11 cellular contexts compared by ENCODE assay signal in genomic region chr7:108824840-108825540, GRCh38.
DNase-seq lines count a peak whose midpoint lies in the region; ATAC-seq and TF ChIP-seq lines count a peak whose summit lies in the region.
"Had no signal": no experiment of that assay in that cellular context is flagged by ENCODE, and none has a peak within 500 bp of the region (broad histone marks: within the 10 kb centered on the region; RNA-seq: fewer than 3 reads in every experiment).

No MANE protein-coding gene starts in this region.

- no peaks in the 10 kb centered on the region for H3K4me1 ChIP-seq in left ventricle myocardium inferior
- H3K4me1 ChIP-seq in OCI-LY7 (ENCODE audit: insufficient read depth, low read length, poor library complexity, severe bottlenecking), result no peaks in the 10 kb centered on the region
- H3K4me1 ChIP-seq in colonic mucosa, result no peaks in the 10 kb centered on the region
- H3K4me1 ChIP-seq: HAP-1 had no signal

- POLR2A ChIA-PET in OCI-LY7 (lab: Charles Lee), result interaction anchor here (0.6 kb wide), 1 partner anchor 67 kb away, joined by 3 read pairs; no protein-coding TSS in a partner anchor

- H3K79me2 ChIP-seq in OCI-LY7 (ENCODE audit: insufficient read depth, low read depth, low read length), result no peaks in the 10 kb centered on the region

- no peak overlapping the region for H2AFZ ChIP-seq in OCI-LY7 (ENCODE audit: low read length)

- peaks cover 3% of the 10 kb centered on the region for H3K9me3 ChIP-seq in left ventricle myocardium inferior (replicated peaks)
- H3K9me3 ChIP-seq in OCI-LY7 (ENCODE audit: low read length), result no peaks in the 10 kb centered on the region
- no peaks in the 10 kb centered on the region for H3K9me3 ChIP-seq in colonic mucosa
- H3K9me3 ChIP-seq: HAP-1 had no signal

- peak; percentile 76 for DNase-seq in cardiac septum (ENCODE audit: low spot score)
- no peak for DNase-seq in left ventricle myocardium inferior
- peak; percentile 89 for DNase-seq in choroid plexus epithelial cell (ENCODE audit: low read depth)
- peak; percentile 60 for DNase-seq in iris pigment epithelial cell (ENCODE audit: low read depth)
- no peak for DNase-seq in OCI-LY7 (ENCODE audit: low spot score)
- DNase-seq in T-helper 1 cell, result no peak
- DNase-seq in colonic mucosa, result no peak
- DNase-seq: naive B cell; stimulated activated CD4-positive, alpha-beta T cell treated with anti-CD3 and anti-CD28 coated beads, Interleukin-15, amount 100 ng/mL, for 24 hours had no signal

- intact Hi-C loops in cardiac septum (cut with DNase I) (no loop called here), left ventricle myocardium inferior (cut with micrococcal nuclease) (no loop called here), OCI-LY7 (cut with micrococcal nuclease; ENCODE audit: unreplicated experiment) (no loop called here), colonic mucosa (cut with DNase I) (no loop called here)

- no peak overlapping the region for H3K27ac ChIP-seq in left ventricle myocardium inferior (replicated peaks)
- no peak overlapping the region for H3K27ac ChIP-seq in OCI-LY7 (ENCODE audit: low read depth, low read length, poor library complexity, severe bottlenecking)
- no peak overlapping the region for H3K27ac ChIP-seq in colonic mucosa

- TF ChIP-seq CTCF in left ventricle myocardium inferior (IDR thresholded peaks at IDR 0.05; ENCODE audit: borderline replicate concordance) (no peak), choroid plexus epithelial cell (conservative IDR thresholded peaks at IDR 0.05; ENCODE audit: low read depth, low read length) (no peak), OCI-LY7 (conservative IDR thresholded peaks at IDR 0.05; ENCODE audit: low read length) (no peak), colonic mucosa (IDR thresholded peaks at IDR 0.05) (no peak)

- CTCF ChIA-PET in OCI-LY7 (lab: Charles Lee; ENCODE audit: unreplicated experiment), result no interaction called here

- no peaks in the 10 kb centered on the region for H4K20me1 ChIP-seq in OCI-LY7 (ENCODE audit: insufficient read depth, low read length)

- H3K27me3 ChIP-seq in left ventricle myocardium inferior (ENCODE audit: low read depth), result no peaks in the 10 kb centered on the region
- H3K27me3 ChIP-seq in colonic mucosa, result no peaks in the 10 kb centered on the region

- no peaks in the 10 kb centered on the region for H3K36me3 ChIP-seq in left ventricle myocardium inferior
- no peaks in the 10 kb centered on the region for H3K36me3 ChIP-seq in OCI-LY7 (ENCODE audit: insufficient read depth, low read length)
- H3K36me3 ChIP-seq in colonic mucosa, result no peaks in the 10 kb centered on the region
- H3K36me3 ChIP-seq: HAP-1 had no signal

- H3K9me2 ChIP-seq in OCI-LY7 (ENCODE audit: insufficient read depth, low read length), result no peaks in the 10 kb centered on the region

- ATAC-seq in GM19467 (IDR thresholded peaks at IDR 0.05; ENCODE audit: unreplicated experiment), result no peak

- BruUV-seq in OCI-LY7 (replicated peaks; lab: Mats Ljungman, UMichigan), result no TSS peak

- H3K9ac ChIP-seq in colonic mucosa (ENCODE audit: low read depth in 2 of 2, low read length in 2 of 2), result no peak overlapping the region

- H3K4me2 ChIP-seq in OCI-LY7 (ENCODE audit: low read length), result no peak overlapping the region

- no peak overlapping the region for H3K4me3 ChIP-seq in left ventricle myocardium inferior
- no peak overlapping the region for H3K4me3 ChIP-seq in choroid plexus epithelial cell (ENCODE audit: low read depth, low read length)
- no peak overlapping the region for H3K4me3 ChIP-seq in OCI-LY7 (ENCODE audit: low read depth, low read length, poor library complexity, severe bottlenecking)
- no peak overlapping the region for H3K4me3 ChIP-seq in colonic mucosa
- H3K4me3 ChIP-seq: HAP-1 had no signal

Comparison
In these comparisons a context has a peak if more than half of its experiments do, and no peak if none do; other contexts are left out.
1. DNase-seq: peak in cardiac septum (single experiment), choroid plexus epithelial cell (single experiment) and iris pigment epithelial cell (single experiment); none in left ventricle myocardium inferior (single experiment), OCI-LY7 (single experiment), T-helper 1 cell (0 of 5) and colonic mucosa (single experiment).